Comparison of ENCODE assay signal across 20 cellular contexts in the genomic region with DNA sequence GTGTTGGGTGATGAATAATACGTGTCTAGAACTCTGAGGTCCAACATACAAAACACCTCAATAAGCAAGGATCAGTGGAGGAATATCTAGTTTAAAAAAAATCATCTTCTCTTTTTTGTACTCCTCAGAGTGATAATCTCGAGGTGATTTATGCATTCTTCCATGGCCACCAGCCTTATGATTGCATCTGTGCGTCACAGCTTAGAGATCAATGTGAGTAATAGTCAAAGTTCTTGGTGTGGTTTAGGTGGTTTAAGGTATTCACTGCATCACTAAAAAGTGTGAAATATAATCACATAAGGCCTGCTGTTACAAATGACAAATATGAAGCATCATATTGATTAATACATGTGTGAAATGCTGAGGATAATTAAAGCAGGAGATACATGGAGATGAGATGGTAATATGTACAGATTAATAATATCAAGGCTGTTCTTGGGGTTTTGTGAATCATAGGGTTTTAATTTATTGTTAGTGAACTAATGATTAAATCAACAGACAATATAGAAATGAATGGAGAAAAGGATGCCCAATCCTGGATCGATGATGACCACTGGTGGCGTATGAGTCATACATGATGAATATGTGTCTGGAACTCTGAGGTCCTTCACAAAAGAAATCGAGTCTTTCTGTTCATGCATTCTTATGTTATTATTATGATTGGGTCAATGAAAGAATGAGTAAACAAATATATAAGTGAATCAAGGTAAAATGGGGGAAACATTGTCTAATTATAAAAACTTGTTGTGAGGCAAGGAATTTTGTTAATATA.
"Had no signal": no experiment of that assay in that cellular context is flagged by ENCODE, and none has a peak within 500 bp of the region (broad histone marks: within the 10 kb centered on the region; RNA-seq: fewer than 3 reads in every experiment).

No MANE protein-coding gene starts in this region.

- H3K36me3 ChIP-seq: heart right ventricle, tibial nerve, vagina had no signal

- H3K27ac ChIP-seq: heart right ventricle, tibial nerve, vagina had no signal

- ATAC-seq: activated CD4-positive, CD25-positive, alpha-beta regulatory T cell treated with anti-CD3 and anti-CD28 coated beads, Interleukin-2, amount 50 U/mL, for 24 hours; heart right ventricle; mucosa of descending colon had no signal

- H3K36me3 Mint-ChIP-seq: activated naive CD4-positive, alpha-beta T cell treated with anti-CD3 and anti-CD28 coated beads, Interleukin-2, amount 50 U/mL, for 24 hours; naive B cell had no signal

- H3K27me3 ChIP-seq: heart right ventricle, tibial nerve, vagina had no signal

- DNase-seq: activated CD4-positive, alpha-beta T cell treated with anti-CD3 and anti-CD28 coated beads, Interleukin-2, amount 50 U/mL, for 1 hour; activated CD8-positive, alpha-beta memory T cell treated with anti-CD3 and anti-CD28 coated beads for 24 hours; activated CD8-positive, alpha-beta memory T cell treated with anti-CD3 and anti-CD28 coated beads, Interleukin-2, amount 50 U/mL, for 48 hours; activated gamma-delta T cell; central memory CD4-positive, alpha-beta T cell; endodermal cell; erythroblast; heart right ventricle; mesenchymal stem cell; mucosa of descending colon; naive B cell; stimulated activated CD4-positive, alpha-beta T cell treated with anti-CD3 and anti-CD28 coated beads, Interleukin-2, amount 100 ng/mL, for 24 hours had no signal

- H3K9me3 Mint-ChIP-seq: activated naive CD4-positive, alpha-beta T cell treated with anti-CD3 and anti-CD28 coated beads, Interleukin-2, amount 50 U/mL, for 24 hours; endodermal cell; naive B cell; neural crest cell; stimulated activated naive CD8-positive, alpha-beta T cell treated with anti-CD3 and anti-CD28 coated beads, Interleukin-15, Interleukin-2, amounts not matched to agents 100 ng/mL and 50 ng/mL, for 24 hours; T-helper 1 cell treated with Interleukin-12 subunit alpha and Interleukin-12 subunit beta and Interleukin-4 antibody, amounts not matched to agents 30 μg/mL and 1 μg/mL, for 36 hours had no signal

- H3K27me3 Mint-ChIP-seq: naive B cell, progenitor cell of endocrine pancreas had no signal

- H3K4me3 ChIP-seq: heart right ventricle, mucosa of descending colon, tibial nerve, vagina had no signal

- H3K9me3 ChIP-seq: heart right ventricle, mucosa of descending colon, tibial nerve, vagina had no signal

- H3K4me3 Mint-ChIP-seq: activated naive CD4-positive, alpha-beta T cell treated with anti-CD3 and anti-CD28 coated beads, Interleukin-2, amount 50 U/mL, for 24 hours; endodermal cell; naive B cell; neural crest cell; stimulated activated naive CD8-positive, alpha-beta T cell treated with anti-CD3 and anti-CD28 coated beads, Interleukin-15, Interleukin-2, amounts not matched to agents 100 ng/mL and 50 ng/mL, for 24 hours; T-helper 1 cell treated with Interleukin-12 subunit alpha and Interleukin-12 subunit beta and Interleukin-4 antibody, amounts not matched to agents 30 μg/mL and 1 μg/mL, for 36 hours had no signal

- H3K4me1 ChIP-seq: heart right ventricle, tibial nerve, vagina had no signal

- H3K4me1 Mint-ChIP-seq: activated naive CD4-positive, alpha-beta T cell treated with anti-CD3 and anti-CD28 coated beads, Interleukin-2, amount 50 U/mL, for 24 hours; endodermal cell; naive B cell; neural crest cell had no signal
